In genomic region chr11:60914620-60915249, GRCh38 we compare ENCODE assay signal across 9 cellular contexts. TPM values are rescaled to one million over a fixed set of nuclear protein-coding genes. Genes with fewer than 3 reads are reported as not detected.
A peak's percentile ranks its signal among the peaks of the same experiment; 100 is the strongest.
DNase-seq lines count a peak whose midpoint lies in the region; ATAC-seq and TF ChIP-seq lines count a peak whose summit lies in the region.
"Had no signal": no experiment of that assay in that cellular context is flagged by ENCODE, and none has a peak within 500 bp of the region (broad histone marks: within the 10 kb centered on the region; RNA-seq: fewer than 3 reads in every experiment).

No MANE protein-coding gene starts in this region.

- H3K9me3 Mint-ChIP-seq in IgD-negative memory B cell: no peaks in the 10 kb centered on the region
- no peaks in the 10 kb centered on the region for H3K9me3 Mint-ChIP-seq in activated CD4-positive, alpha-beta memory T cell treated with anti-CD3 and anti-CD28 coated beads for 36 hours
- no peaks in the 10 kb centered on the region for H3K9me3 Mint-ChIP-seq in naive thymus-derived CD8-positive, alpha-beta T cell

- TF ChIP-seq CTCF in epithelial cell of proximal tubule (conservative IDR thresholded peaks at IDR 0.05; ENCODE audit: low read depth, low read length): no peak

- ATAC-seq in naive thymus-derived CD8-positive, alpha-beta T cell: peak; percentile 13 to 35

- CTCF ChIA-PET in activated CD4-positive, alpha-beta memory T cell treated with anti-CD3 and anti-CD28 coated beads for 36 hours (lab: Charles Lee): interaction anchor here (0.6 to 7.4 kb wide), 14 partner anchors 9 to 355 kb away, joined by 3 to 86 read pairs (median 4); partner anchors contain the start of genes PRPF19 and TMEM132A

- peak overlapping the region; percentile 86 for H3K4me3 ChIP-seq in epithelial cell of proximal tubule (ENCODE audit: low read depth, low read length)

- H3K27me3 Mint-ChIP-seq in IgD-negative memory B cell: peaks cover 2% of the 10 kb centered on the region
- no peaks in the 10 kb centered on the region for H3K27me3 Mint-ChIP-seq in activated CD4-positive, alpha-beta memory T cell treated with anti-CD3 and anti-CD28 coated beads for 36 hours
- peaks cover 0 to 1% (median 0%) of the 10 kb centered on the region in 5 donors for H3K27me3 Mint-ChIP-seq in naive thymus-derived CD8-positive, alpha-beta T cell

- intact Hi-C loops in activated CD4-positive, alpha-beta memory T cell treated with anti-CD3 and anti-CD28 coated beads for 36 hours (cut with micrococcal nuclease): loop anchor here (1.0 to 10.0 kb wide), 9 partner anchors 8 to 420 kb away; partner anchors contain the start of genes DDB1, PRPF19, SLC15A3 and TKFC

- peak overlapping the region; percentile 96 to 100 (median 99) for H3K4me3 Mint-ChIP-seq in IgD-negative memory B cell
- peak overlapping the region; percentile 92 for H3K4me3 Mint-ChIP-seq in activated CD4-positive, alpha-beta memory T cell treated with anti-CD3 and anti-CD28 coated beads for 36 hours
- H3K4me3 Mint-ChIP-seq in naive thymus-derived CD8-positive, alpha-beta T cell: peak overlapping the region; percentile 91 to 99 (median 97)

- peaks cover 36 to 64% (median 42%) of the 10 kb centered on the region in 3 donors for H3K4me1 Mint-ChIP-seq in IgD-negative memory B cell
- H3K4me1 Mint-ChIP-seq in activated CD4-positive, alpha-beta memory T cell treated with anti-CD3 and anti-CD28 coated beads for 36 hours (ENCODE audit: low read depth): peaks cover 64% of the 10 kb centered on the region
- H3K4me1 Mint-ChIP-seq in naive thymus-derived CD8-positive, alpha-beta T cell: peaks cover 28 to 86% (median 65%) of the 10 kb centered on the region in 4 donors

- peak overlapping the region; percentile 91 to 95 (median 94) for H3K27ac Mint-ChIP-seq in IgD-negative memory B cell
- H3K27ac Mint-ChIP-seq in activated CD4-positive, alpha-beta memory T cell treated with anti-CD3 and anti-CD28 coated beads for 36 hours: peak overlapping the region; percentile 78
- H3K27ac Mint-ChIP-seq in naive thymus-derived CD8-positive, alpha-beta T cell: peak overlapping the region; percentile 86 to 97 (median 94)

- POLR2A ChIA-PET in activated CD4-positive, alpha-beta memory T cell treated with anti-CD3 and anti-CD28 coated beads for 36 hours (lab: Charles Lee): interaction anchor here (0.8 to 4.1 kb wide), 7 partner anchors 10 to 197 kb away, joined by 3 to 26 read pairs (median 4); partner anchors contain the start of genes CD5 and PRPF19
- POLR2A ChIA-PET in naive thymus-derived CD8-positive, alpha-beta T cell (lab: Charles Lee): interaction anchor here (0.7 to 4.5 kb wide), 17 partner anchors 8 to 448 kb away, joined by 3 to 48 read pairs (median 4); partner anchors contain the start of genes CD6, PRPF19, SLC15A3 and TMEM132A

- peaks cover 5% of the 10 kb centered on the region for H3K36me3 Mint-ChIP-seq in IgD-negative memory B cell
- peaks cover 20% of the 10 kb centered on the region for H3K36me3 Mint-ChIP-seq in activated CD4-positive, alpha-beta memory T cell treated with anti-CD3 and anti-CD28 coated beads for 36 hours
- H3K36me3 Mint-ChIP-seq in naive thymus-derived CD8-positive, alpha-beta T cell: peaks cover 0 to 21% (median 4%) of the 10 kb centered on the region in 3 donors

- peak; percentile 17 for DNase-seq in stimulated activated CD4-positive, alpha-beta T cell treated with anti-CD3 and anti-CD28 coated beads, Interleukin-4, amount 100 ng/mL, for 24 hours
- DNase-seq in stimulated activated CD4-positive, alpha-beta T cell treated with anti-CD3 and anti-CD28 coated beads, Interleukin-1b, Interleukin-23, amount 100 ng/mL, for 48 hours: no peak
- DNase-seq in activated CD4-positive, alpha-beta memory T cell treated with anti-CD3 and anti-CD28 coated beads for 36 hours: no peak
- DNase-seq in epithelial cell of proximal tubule (ENCODE audit: low read depth) (no peak), COLO829 (ENCODE audit: low spot score) (no peak), NCI-H345 treated with DMSO at 0.1 percent for 48 hours (lab: John Stamatoyannopoulos, UW; ENCODE audit: unreplicated experiment) (no peak)
- DNase-seq in naive thymus-derived CD8-positive, alpha-beta T cell: peak in 6 of 10 donors; percentile 29 to 54 (median 46)

RNA-seq across cellular contexts. Expression of gene TMEM109, which starts 0.8 kb away (rescaled TPM):
- 259 TPM for polyA plus RNA-seq in IgD-negative memory B cell
- 100 to 1,000 TPM; 101 to 106 TPM for total RNA-seq in activated CD4-positive, alpha-beta memory T cell treated with anti-CD3 and anti-CD28 coated beads for 36 hours
- total RNA-seq in epithelial cell of proximal tubule: 95.4 and 119 TPM in 2 replicates
- 10 to 100 TPM; 52.4 to 60.5 TPM for total RNA-seq in naive thymus-derived CD8-positive, alpha-beta T cell
- polyA plus RNA-seq in naive thymus-derived CD8-positive, alpha-beta T cell: 100 to 1,000 TPM; 216 to 295 (median 272) TPM

RNA-seq across cellular contexts. Expression of gene PRPF19, which starts 8.3 kb away (rescaled TPM):
- 18.5 TPM for polyA plus RNA-seq in IgD-negative memory B cell
- 100 to 1,000 TPM; 127 to 139 TPM for total RNA-seq in activated CD4-positive, alpha-beta memory T cell treated with anti-CD3 and anti-CD28 coated beads for 36 hours
- total RNA-seq in epithelial cell of proximal tubule: 73.2 and 159 TPM in 2 replicates
- total RNA-seq in naive thymus-derived CD8-positive, alpha-beta T cell: 10 to 100 TPM; 94.0 to 98.8 TPM
- 10 to 100 TPM; 14.2 to 19.5 (median 17.8) TPM for polyA plus RNA-seq in naive thymus-derived CD8-positive, alpha-beta T cell

RNA-seq across cellular contexts. Expression of gene TMEM132A, which starts 9.5 kb away (rescaled TPM):
- polyA plus RNA-seq in IgD-negative memory B cell: 0.26 TPM
- total RNA-seq in activated CD4-positive, alpha-beta memory T cell treated with anti-CD3 and anti-CD28 coated beads for 36 hours: 1 to 10 TPM; 3.3 to 5.7 TPM
- total RNA-seq in epithelial cell of proximal tubule: 150 and 287 TPM in 2 replicates
- total RNA-seq in naive thymus-derived CD8-positive, alpha-beta T cell: under 1 TPM in 1 of 2 experiments, not detected in 1; 0.88 TPM
- polyA plus RNA-seq in naive thymus-derived CD8-positive, alpha-beta T cell: not detected

RNA-seq across cellular contexts. Expression of gene SLC15A3, which starts 37.2 kb away (rescaled TPM):
- polyA plus RNA-seq in IgD-negative memory B cell: 15.2 TPM
- total RNA-seq in activated CD4-positive, alpha-beta memory T cell treated with anti-CD3 and anti-CD28 coated beads for 36 hours: 1 to 10 TPM; 1.3 to 1.8 TPM
- total RNA-seq in epithelial cell of proximal tubule: 0.43 and 0.86 TPM in 2 replicates
- total RNA-seq in naive thymus-derived CD8-positive, alpha-beta T cell: 10 to 100 TPM; 13.6 to 14.9 TPM
- 1 to 10 TPM in 2 of 3 donors, under 1 TPM in 1; 0.90 to 3.4 (median 1.0) TPM for polyA plus RNA-seq in naive thymus-derived CD8-positive, alpha-beta T cell

RNA-seq across cellular contexts. Expression of gene ZP1, which starts 47.4 kb away (rescaled TPM):
- not detected for polyA plus RNA-seq in IgD-negative memory B cell
- total RNA-seq in activated CD4-positive, alpha-beta memory T cell treated with anti-CD3 and anti-CD28 coated beads for 36 hours: not detected
- not detected in 2 replicates for total RNA-seq in epithelial cell of proximal tubule
- not detected for total RNA-seq in naive thymus-derived CD8-positive, alpha-beta T cell
- not detected for polyA plus RNA-seq in naive thymus-derived CD8-positive, alpha-beta T cell
- total RNA-seq: pulmonary artery endothelial cell had no signal

Comparison
In these comparisons a context has a peak if more than half of its experiments do, and no peak if none do; other contexts are left out.
1. DNase-seq: peak in stimulated activated CD4-positive, alpha-beta T cell treated with anti-CD3 and anti-CD28 coated beads, Interleukin-4, amount 100 ng/mL, for 24 hours (single experiment) and naive thymus-derived CD8-positive, alpha-beta T cell (6 of 10); none in stimulated activated CD4-positive, alpha-beta T cell treated with anti-CD3 and anti-CD28 coated beads, Interleukin-1b, Interleukin-23, amount 100 ng/mL, for 48 hours (single experiment), activated CD4-positive, alpha-beta memory T cell treated with anti-CD3 and anti-CD28 coated beads for 36 hours (single experiment), epithelial cell of proximal tubule (single experiment), COLO829 (single experiment) and NCI-H345 treated with DMSO at 0.1 percent for 48 hours (single experiment).
2. RNA of gene TMEM132A, which starts 9.5 kb away (total RNA-seq): 150 to 287 TPM in epithelial cell of proximal tubule; 3.3 to 5.7 TPM in activated CD4-positive, alpha-beta memory T cell treated with anti-CD3 and anti-CD28 coated beads for 36 hours and 0.88 TPM in naive thymus-derived CD8-positive, alpha-beta T cell; every median in the first group is over 10 times any median in the second.
3. Peak in every context shown above with its lines, with median percentiles within 50 percentile points of each other: H3K27ac Mint-ChIP-seq and H3K4me3 Mint-ChIP-seq.